8 cellular contexts compared by ENCODE assay signal in genomic region chr12:9649532-9649940, GRCh38. TPM values are rescaled to one million over a fixed set of nuclear protein-coding genes. Genes with fewer than 3 reads are reported as not detected.
A peak's percentile ranks its signal among the peaks of the same experiment; 100 is the strongest.
DNase-seq lines count a peak whose midpoint lies in the region; ATAC-seq and TF ChIP-seq lines count a peak whose summit lies in the region.

No MANE protein-coding gene starts in this region.

- peaks cover 5 to 14% (median 9%) of the 10 kb centered on the region in 7 donors for H3K9me3 Mint-ChIP-seq in naive B cell

- no peak overlapping the region for H2AFZ ChIP-seq in OCI-LY7 (ENCODE audit: low read length)

- TF ChIP-seq CTCF in OCI-LY7 (conservative IDR thresholded peaks at IDR 0.05; ENCODE audit: low read length): no peak

- peaks cover 59% of the 10 kb centered on the region for H3K4me1 ChIP-seq in OCI-LY7 (ENCODE audit: insufficient read depth, low read length, poor library complexity, severe bottlenecking)

- peaks cover 41 to 62% (median 45%) of the 10 kb centered on the region in 3 donors for H3K4me1 Mint-ChIP-seq in naive B cell

- CTCF ChIA-PET in OCI-LY7 (lab: Charles Lee; ENCODE audit: unreplicated experiment): no interaction called here

- DNase-seq in DMS79 treated with DMSO at 0.1 percent for 48 hours (lab: John Stamatoyannopoulos, UW) (peak; percentile 28), DMS79 (lab: John Stamatoyannopoulos, UW) (no peak), OCI-LY7 (ENCODE audit: low spot score) (peak; percentile 81), naive B cell (peak; percentile 73), mucosa of gallbladder (ENCODE audit: low spot score) (no peak)

- peak overlapping the region; percentile 91 to 99 (median 96) for H3K4me3 Mint-ChIP-seq in naive B cell

- H3K79me2 ChIP-seq in OCI-LY7 (ENCODE audit: insufficient read depth, low read depth, low read length): peaks cover 54% of the 10 kb centered on the region

- H3K4me2 ChIP-seq in OCI-LY7 (ENCODE audit: low read length): peak overlapping the region; percentile 98

- ATAC-seq in naive B cell (ENCODE audit: low read depth in 2 of 2) (peak; percentile 17 to 20), GM21390 (IDR thresholded peaks at IDR 0.05; ENCODE audit: unreplicated experiment) (no peak), HG02588 (IDR thresholded peaks at IDR 0.05; ENCODE audit: unreplicated experiment) (no peak)

- peak overlapping the region; percentile 94 to 100 (median 98) for H3K27ac Mint-ChIP-seq in naive B cell

- H4K20me1 ChIP-seq in OCI-LY7 (ENCODE audit: insufficient read depth, low read length): no peaks in the 10 kb centered on the region

- POLR2A ChIA-PET in OCI-LY7 (lab: Charles Lee): interaction anchor here (1.2 to 11.3 kb wide), 7 partner anchors 19 to 109 kb away, joined by 4 to 146 read pairs (median 12); partner anchors contain the start of gene CLEC2D

- peak overlapping the region; percentile 98 for H3K27ac ChIP-seq in OCI-LY7 (ENCODE audit: low read depth, low read length, poor library complexity, severe bottlenecking)
- peak overlapping the region; percentile 12 for H3K27ac ChIP-seq in cingulate gyrus (ENCODE audit: low read depth, low read length)

- peaks cover 22 to 28% of the 10 kb centered on the region in 2 donors for H3K36me3 Mint-ChIP-seq in naive B cell

- no peaks in the 10 kb centered on the region for H3K9me2 ChIP-seq in OCI-LY7 (ENCODE audit: insufficient read depth, low read length)

- BruUV-seq in OCI-LY7 (replicated peaks; lab: Mats Ljungman, UMichigan): no TSS peak

- no peaks in the 10 kb centered on the region for H3K27me3 Mint-ChIP-seq in naive B cell

- H3K9me3 ChIP-seq in OCI-LY7 (ENCODE audit: low read length): peaks cover 17% of the 10 kb centered on the region

- H3K4me3 ChIP-seq in OCI-LY7 (ENCODE audit: low read depth, low read length, poor library complexity, severe bottlenecking): peak overlapping the region; percentile 91

- H3K36me3 ChIP-seq in OCI-LY7 (ENCODE audit: insufficient read depth, low read length): peaks cover 54% of the 10 kb centered on the region

- intact Hi-C loops in OCI-LY7 (cut with micrococcal nuclease; ENCODE audit: unreplicated experiment): loop anchor here (2.0 kb wide), 1 partner anchor 563 kb away; the partner anchor contains the start of gene GABARAPL1

RNA-seq across cellular contexts. Expression of gene CLEC2D, which starts 20.0 kb away (rescaled TPM):
- total RNA-seq in OCI-LY7 (2014; rRNA removed; shearing (Covaris generic)): 56.9 and 59.6 TPM in 2 replicates
- total RNA-seq in OCI-LY7 (2022) (146 and 177 TPM in 2 replicates), mucosa of gallbladder (9.0 TPM)
- polyA plus RNA-seq in naive B cell (ENCODE audit: low read depth in 6 of 6): 100 to 1,000 TPM; 329 to 467 (median 350) TPM

RNA-seq across cellular contexts. Expression of gene KLRB1, which starts 41.8 kb away (rescaled TPM):
- not detected in 2 replicates for total RNA-seq in OCI-LY7 (2014; rRNA removed; shearing (Covaris generic))
- total RNA-seq in OCI-LY7 (2022) (not detected in 2 replicates), mucosa of gallbladder (6.4 TPM)
- polyA plus RNA-seq in naive B cell (ENCODE audit: low read depth in 6 of 6): under 1 TPM in 4 of 6 donors, not detected in 2; 0.47 to 0.86 (median 0.74) TPM

Comparison
In these comparisons a context has a peak if more than half of its experiments do, and no peak if none do; other contexts are left out.
1. DNase-seq: peak in DMS79 treated with DMSO at 0.1 percent for 48 hours (single experiment), OCI-LY7 (single experiment) and naive B cell (single experiment); none in DMS79 (single experiment) and mucosa of gallbladder (single experiment).
2. ATAC-seq: peak in naive B cell (2 of 2); none in GM21390 (single experiment) and HG02588 (single experiment).